In genomic region chr10:74917481-74918077, GRCh38 we compare ENCODE assay signal across 12 cellular contexts.
DNase-seq lines count a peak whose midpoint lies in the region; ATAC-seq and TF ChIP-seq lines count a peak whose summit lies in the region.
"Had no signal": no experiment of that assay in that cellular context is flagged by ENCODE, and none has a peak within 500 bp of the region (broad histone marks: within the 10 kb centered on the region; RNA-seq: fewer than 3 reads in every experiment).

No MANE protein-coding gene starts in this region.

- H3K9ac ChIP-seq in subcutaneous abdominal adipose tissue (ENCODE audit: low read length in 5 of 5): no peak overlapping the region

- peak overlapping the region; percentile 53 for H3K27ac ChIP-seq in cardiac muscle cell
- no peak overlapping the region for H3K27ac ChIP-seq in foreskin keratinocyte
- H3K27ac ChIP-seq in subcutaneous abdominal adipose tissue (ENCODE audit: low read depth, low read length): peak overlapping the region; percentile 17

- POLR2A ChIA-PET in activated B cell treated with CpG ODN at 0.5 μM for 24 hours (lab: Charles Lee): no interaction called here

- no peak for TF ChIP-seq CTCF in cardiac muscle cell (IDR thresholded peaks at IDR 0.05; ENCODE audit: low read depth, low read length)
- TF ChIP-seq CTCF in activated B cell treated with CpG ODN at 0.5 μM for 24 hours (IDR thresholded peaks at IDR 0.05): no peak
- no peak for TF ChIP-seq CTCF in foreskin keratinocyte (conservative IDR thresholded peaks at IDR 0.05)

- H3K36me3 Mint-ChIP-seq in activated B cell treated with CpG ODN at 0.5 μM for 24 hours (ENCODE audit: low read depth): peaks cover 11% of the 10 kb centered on the region

- H3K4me1 Mint-ChIP-seq in activated B cell treated with CpG ODN at 0.5 μM for 24 hours: peaks cover 31% of the 10 kb centered on the region

- DNase-seq in cardiac muscle cell (ENCODE audit: low read depth in 1 of 2, low spot score in 1 of 2) (peak in 1 of 2 donors; percentile 66), cardiac septum (ENCODE audit: low spot score) (no peak), activated B cell treated with CpG ODN at 0.5 μM for 24 hours (no peak), foreskin keratinocyte (peak; percentile 91 to 96), NCI-H510A (lab: John Stamatoyannopoulos, UW) (no peak), ureter (ENCODE audit: low spot score) (no peak)
- DNase-seq: activated CD4-positive, alpha-beta T cell treated with anti-CD3 and anti-CD28 coated beads for 4 hours; stimulated activated CD4-positive, alpha-beta T cell treated with anti-CD3 and anti-CD28 coated beads, Interleukin-15, amount 100 ng/mL, for 24 hours; stimulated activated naive CD8-positive, alpha-beta T cell treated with anti-CD3 and anti-CD28 coated beads, Interleukin-15, amount 100 ng/mL, for 72 hours had no signal

- no peak overlapping the region for H3K4me3 ChIP-seq in cardiac muscle cell
- no peak overlapping the region for H3K4me3 ChIP-seq in subcutaneous abdominal adipose tissue (ENCODE audit: low read depth in 1 of 5, low read length in 5 of 5)

- no peak overlapping the region for H3K4me3 Mint-ChIP-seq in activated B cell treated with CpG ODN at 0.5 μM for 24 hours
- H3K4me3 Mint-ChIP-seq: stimulated activated naive CD8-positive, alpha-beta T cell treated with anti-CD3 and anti-CD28 coated beads, Interleukin-15, amount 100 ng/mL, for 72 hours had no signal

- CTCF ChIA-PET in activated B cell treated with CpG ODN at 0.5 μM for 24 hours (lab: Charles Lee): no interaction called here

- peaks cover 15% of the 10 kb centered on the region for H3K4me1 ChIP-seq in cardiac muscle cell (ENCODE audit: low read depth)
- H3K4me1 ChIP-seq in foreskin keratinocyte: peaks cover 2% of the 10 kb centered on the region
- peaks cover 0 to 18% (median 5%) of the 10 kb centered on the region in 5 donors for H3K4me1 ChIP-seq in subcutaneous abdominal adipose tissue (ENCODE audit: control insufficient read depth in 5 of 5, insufficient read depth in 5 of 5, low read length in 5 of 5)

- no peaks in the 10 kb centered on the region for H3K9me3 ChIP-seq in cardiac muscle cell (ENCODE audit: low read depth)
- H3K9me3 ChIP-seq in subcutaneous abdominal adipose tissue (ENCODE audit: control insufficient read depth in 5 of 5, low read length in 5 of 5): peaks cover 0 to 9% (median 3%) of the 10 kb centered on the region in 5 donors

- intact Hi-C loops in cardiac septum (cut with DNase I) (no loop called here), activated B cell treated with CpG ODN at 0.5 μM for 24 hours (cut with micrococcal nuclease) (no loop called here)

- H3K27me3 Mint-ChIP-seq in activated B cell treated with CpG ODN at 0.5 μM for 24 hours: no peaks in the 10 kb centered on the region
- H3K27me3 Mint-ChIP-seq: stimulated activated naive CD8-positive, alpha-beta T cell treated with anti-CD3 and anti-CD28 coated beads, Interleukin-15, amount 100 ng/mL, for 72 hours had no signal

- peaks cover 8% of the 10 kb centered on the region for H3K9me3 Mint-ChIP-seq in activated B cell treated with CpG ODN at 0.5 μM for 24 hours

- H3K27ac Mint-ChIP-seq in activated B cell treated with CpG ODN at 0.5 μM for 24 hours: peak overlapping the region; percentile 3
- H3K27ac Mint-ChIP-seq: activated naive CD4-positive, alpha-beta T cell treated with anti-CD3 and anti-CD28 coated beads, Interleukin-2, amount 50 U/mL, for 72 hours; stimulated activated naive CD8-positive, alpha-beta T cell treated with anti-CD3 and anti-CD28 coated beads, Interleukin-15, amount 100 ng/mL, for 72 hours had no signal

- H3K36me3 ChIP-seq in cardiac muscle cell: no peaks in the 10 kb centered on the region
- H3K36me3 ChIP-seq in subcutaneous abdominal adipose tissue (ENCODE audit: control insufficient read depth in 5 of 5, insufficient read depth in 5 of 5, low read length in 5 of 5): no peaks in the 10 kb centered on the region

- ATAC-seq in activated B cell treated with CpG ODN at 0.5 μM for 24 hours (ENCODE audit: low read depth) (no peak), foreskin keratinocyte (peak; percentile 100)
- ATAC-seq in activated CD4-positive, CD25-positive, alpha-beta regulatory T cell treated with anti-CD3 and anti-CD28 coated beads, Interleukin-2, amount 50 U/mL, for 24 hours: no peak
- ATAC-seq: activated naive CD4-positive, alpha-beta T cell treated with anti-CD3 and anti-CD28 coated beads, Interleukin-2, amount 50 U/mL, for 72 hours; stimulated activated naive CD8-positive, alpha-beta T cell treated with anti-CD3 and anti-CD28 coated beads, Interleukin-15, amount 100 ng/mL, for 72 hours had no signal

- H3K27me3 ChIP-seq in cardiac muscle cell (no peaks in the 10 kb centered on the region), foreskin keratinocyte (no peaks in the 10 kb centered on the region), subcutaneous abdominal adipose tissue (ENCODE audit: control insufficient read depth in 5 of 5, insufficient read depth in 4 of 5, low read length in 5 of 5) (no peaks in the 10 kb centered on the region)

Comparison
In these comparisons a context has a peak if more than half of its experiments do, and no peak if none do; other contexts are left out.
1. DNase-seq: peak in foreskin keratinocyte (2 of 2); none in cardiac septum (single experiment), activated B cell treated with CpG ODN at 0.5 μM for 24 hours (single experiment), NCI-H510A (single experiment) and ureter (single experiment).